ENCODE assay signal across 8 cellular contexts in the genomic region with DNA sequence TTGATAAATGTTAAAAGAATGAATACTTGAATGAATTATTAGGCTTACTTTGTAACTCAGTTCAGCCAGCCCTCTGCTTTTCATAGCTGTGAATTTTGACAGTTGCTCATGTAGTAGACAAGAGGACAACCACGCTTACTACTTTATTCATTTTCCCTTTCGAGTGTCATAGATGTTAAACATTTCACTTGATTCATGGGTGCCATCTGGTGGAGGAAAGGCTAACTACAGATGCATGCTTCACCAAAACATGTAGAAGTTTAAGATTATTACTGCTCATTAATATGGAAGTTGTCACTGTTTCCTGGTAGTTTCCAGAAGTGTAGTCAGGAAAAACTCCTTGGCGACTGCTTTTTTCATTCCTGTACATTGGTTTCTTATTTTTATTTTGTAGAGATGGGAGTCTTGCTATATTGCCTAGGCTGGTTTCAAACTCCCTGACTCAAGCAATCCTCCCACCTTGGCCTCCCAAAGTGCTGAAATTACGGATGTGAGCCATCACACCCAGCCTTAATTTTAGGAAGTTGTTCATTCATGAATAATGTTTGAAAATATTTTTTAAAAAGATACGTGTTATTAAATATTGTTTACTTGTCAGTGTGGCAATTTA.
DNase-seq lines count a peak whose midpoint lies in the region; ATAC-seq and TF ChIP-seq lines count a peak whose summit lies in the region.

No MANE protein-coding gene starts in this region.

- H4K20me1 ChIP-seq in IMR-90 (ENCODE audit: insufficient read depth, low read length) (no peaks in the 10 kb centered on the region), osteoblast (ENCODE audit: insufficient read depth, low read length) (no peaks in the 10 kb centered on the region)

- H3K36me3 ChIP-seq in IMR-90 (ENCODE audit: control insufficient read depth, insufficient read depth, low read length) = no peaks in the 10 kb centered on the region
- no peaks in the 10 kb centered on the region for H3K36me3 ChIP-seq in osteoblast (ENCODE audit: insufficient read depth, low read length)

- no peaks in the 10 kb centered on the region for H3K79me1 ChIP-seq in IMR-90 (ENCODE audit: low read depth in 1 of 2, low read length in 2 of 2)

- POLR2A ChIA-PET in IMR-90 (lab: Charles Lee; ENCODE audit: unreplicated experiment) = no interaction called here

- ATAC-seq in GM21529 (IDR thresholded peaks at IDR 0.05; ENCODE audit: unreplicated experiment) (peak; percentile 97), IMR-90 (ENCODE audit: low read depth) (peak; percentile 84)

- H2BK120ac ChIP-seq in IMR-90 (ENCODE audit: low read depth, low read length) = no peak overlapping the region

- no peak overlapping the region for H2AFZ ChIP-seq in IMR-90 (replicated peaks; ENCODE audit: low read length, poor library complexity)
- H2AFZ ChIP-seq in osteoblast (ENCODE audit: low read length) = no peak overlapping the region

- no peak overlapping the region for H2BK15ac ChIP-seq in IMR-90 (ENCODE audit: low read depth, low read length)

- no peak overlapping the region for H4K91ac ChIP-seq in IMR-90 (ENCODE audit: insufficient read depth, low read depth, low read length)

- no peak overlapping the region for H2BK5ac ChIP-seq in IMR-90 (ENCODE audit: low read depth, low read length, poor library complexity, severe bottlenecking)

- dilution Hi-C loops in IMR-90 (cut with HindIII; ENCODE audit: low sequenced_read_pairs, unreplicated experiment) = no loop called here

- H3K4me2 ChIP-seq in IMR-90 (ENCODE audit: low read depth, low read length) = 0 out of 2 replicates have a peak overlapping the region, but pooled peaks have one; percentile 55
- H3K4me2 ChIP-seq in osteoblast (ENCODE audit: insufficient read depth, low read length) = peak overlapping the region; percentile 46

- H3K4ac ChIP-seq in IMR-90 (ENCODE audit: low read depth, low read length) = no peak overlapping the region

- peak; percentile 64 for DNase-seq in COLO829 (ENCODE audit: low spot score)
- peak; percentile 61 for DNase-seq in IMR-90
- DNase-seq in activated CD8-positive, alpha-beta memory T cell treated with anti-CD3 and anti-CD28 coated beads, Interleukin-2, amount 50 U/mL, for 4 hours = peak; percentile 75
- DNase-seq in fibroblast of mammary gland (ENCODE audit: low read depth) = peak; percentile 76
- no peak for DNase-seq in osteoblast (ENCODE audit: insufficient read length, low spot score, missing footprints)
- peak; percentile 75 for DNase-seq in ureter (ENCODE audit: low spot score)
- no peak for DNase-seq in NCI-H2196 (lab: John Stamatoyannopoulos, UW; ENCODE audit: unreplicated experiment)

- no peak overlapping the region for H2AK9ac ChIP-seq in IMR-90 (replicated peaks; ENCODE audit: low read depth, low read length, poor library complexity)

- H3K14ac ChIP-seq in IMR-90 (replicated peaks; ENCODE audit: low read depth, low read length) = no peak overlapping the region

- no peak overlapping the region for H3K56ac ChIP-seq in IMR-90 (ENCODE audit: extremely low read depth, insufficient read depth, low read length)

- CTCF ChIA-PET in IMR-90 (lab: Yijun Ruan, JAX) = interaction anchor here (0.7 to 1.6 kb wide), 8 partner anchors 9 to 743 kb away, joined by 3 to 4 read pairs (median 3); no protein-coding TSS in a partner anchor

- no peaks in the 10 kb centered on the region for H3K9me3 ChIP-seq in IMR-90 (ENCODE audit: control insufficient read depth, insufficient read depth, low read length)
- H3K9me3 ChIP-seq in osteoblast (ENCODE audit: low read depth, low read length) = no peaks in the 10 kb centered on the region

- BruUV-seq in IMR-90 (replicated peaks; lab: Mats Ljungman, UMichigan) = no TSS peak

- no peak overlapping the region for H2AK5ac ChIP-seq in IMR-90 (ENCODE audit: low read depth, low read length)

- WGBS in IMR-90 (ENCODE audit: extremely low coverage in 2 of 2, insufficient read length in 1 of 2), 2 experiments = 100% methylated on average over 1 of the region's 5 CpGs; no CpG with 5 or more reads in 1 of the 2 experiments

- no peak overlapping the region for H4K5ac ChIP-seq in IMR-90 (ENCODE audit: low read depth, low read length)

- H3K27ac ChIP-seq in IMR-90 (ENCODE audit: insufficient read depth, low read length) (no peak overlapping the region), osteoblast (ENCODE audit: low read depth, low read length) (no peak overlapping the region)

- H3K4me3 ChIP-seq in IMR-90 (ENCODE audit: insufficient read depth, low read depth, low read length) = no peak overlapping the region
- H3K4me3 ChIP-seq in fibroblast of mammary gland (ENCODE audit: control insufficient read depth, low read depth, low read length) = no peak overlapping the region
- no peak overlapping the region for H3K4me3 ChIP-seq in osteoblast (ENCODE audit: insufficient read depth, low read length)

- H3K27me3 ChIP-seq in IMR-90 (ENCODE audit: control insufficient read depth, insufficient read depth, low read length) (no peaks in the 10 kb centered on the region), osteoblast (ENCODE audit: insufficient read depth, low read length) (peaks cover 6% of the 10 kb centered on the region)

- H3K79me2 ChIP-seq in osteoblast (ENCODE audit: insufficient read depth, low read length) = no peaks in the 10 kb centered on the region

- no peak overlapping the region for H3K18ac ChIP-seq in IMR-90 (ENCODE audit: low read depth, low read length)

- TF ChIP-seq RAD21 in IMR-90 (IDR thresholded peaks at IDR 0.05; ENCODE audit: low read length) = peak; percentile 73

- H2BK20ac ChIP-seq in IMR-90 (ENCODE audit: low read depth, low read length) = no peak overlapping the region

- TF ChIP-seq CTCF in IMR-90 (conservative IDR thresholded peaks at IDR 0.05; ENCODE audit: low read depth, low read length) = peak; percentile 79
- peak; percentile 89 for TF ChIP-seq CTCF in fibroblast of mammary gland (conservative IDR thresholded peaks at IDR 0.05; ENCODE audit: control insufficient read depth, insufficient read depth, low read depth, low read length)
- TF ChIP-seq CTCF in osteoblast (IDR thresholded peaks at IDR 0.05; ENCODE audit: extremely low read depth, low read depth, low read length) = peak; percentile 76

- no peaks in the 10 kb centered on the region for H3K4me1 ChIP-seq in IMR-90 (ENCODE audit: control insufficient read depth, insufficient read depth, low read length)
- H3K4me1 ChIP-seq in osteoblast (ENCODE audit: insufficient read depth, low read length) = no peaks in the 10 kb centered on the region

- no peak overlapping the region for H4K8ac ChIP-seq in IMR-90 (ENCODE audit: low read depth in 2 of 2, low read length in 2 of 2)

- H3K9me1 ChIP-seq in IMR-90 (ENCODE audit: insufficient read depth, low read length) = no peaks in the 10 kb centered on the region

- no peak for TF ChIP-seq POLR2A in IMR-90 (IDR thresholded peaks at IDR 0.05; ENCODE audit: low read depth, low read length)

- intact Hi-C loops in IMR-90 (cut with micrococcal nuclease) = loop anchor here (1.0 to 10.0 kb wide), 8 partner anchors 185 to 480 kb away; partner anchors contain the start of gene PPM1L

- H3K9ac ChIP-seq in IMR-90 (ENCODE audit: low read depth, low read length) = no peak overlapping the region

- in situ Hi-C loops in IMR-90 (cut with MboI; ENCODE audit: low sequenced_read_pairs) = loop anchor here (25.0 kb wide), 1 partner anchor 470 kb away; no protein-coding TSS in a partner anchor

- no peak overlapping the region for H3K23ac ChIP-seq in IMR-90 (ENCODE audit: low read depth, low read length)

TF ChIP-seq in IMR-90, 13 proteins besides CTCF, POLR2A, EP300 and RAD21:
- no peak for TF ChIP-seq RFX5 (IDR thresholded peaks at IDR 0.05; ENCODE audit: low read depth, low read length)
- TF ChIP-seq SMC3 (IDR thresholded peaks at IDR 0.05; ENCODE audit: low read depth, low read length) = peak; percentile 66

Comparison
In these comparisons a context has a peak if more than half of its experiments do, and no peak if none do; other contexts are left out.
1. DNase-seq: peak in COLO829 (single experiment), IMR-90 (single experiment), activated CD8-positive, alpha-beta memory T cell treated with anti-CD3 and anti-CD28 coated beads, Interleukin-2, amount 50 U/mL, for 4 hours (single experiment), fibroblast of mammary gland (single experiment) and ureter (single experiment); none in osteoblast (single experiment) and NCI-H2196 (single experiment).
2. Peak in every context shown above with its lines, with median percentiles within 50 percentile points of each other: CTCF ChIP-seq.